ENCODE assay signal across 18 cellular contexts in the genomic region with DNA sequence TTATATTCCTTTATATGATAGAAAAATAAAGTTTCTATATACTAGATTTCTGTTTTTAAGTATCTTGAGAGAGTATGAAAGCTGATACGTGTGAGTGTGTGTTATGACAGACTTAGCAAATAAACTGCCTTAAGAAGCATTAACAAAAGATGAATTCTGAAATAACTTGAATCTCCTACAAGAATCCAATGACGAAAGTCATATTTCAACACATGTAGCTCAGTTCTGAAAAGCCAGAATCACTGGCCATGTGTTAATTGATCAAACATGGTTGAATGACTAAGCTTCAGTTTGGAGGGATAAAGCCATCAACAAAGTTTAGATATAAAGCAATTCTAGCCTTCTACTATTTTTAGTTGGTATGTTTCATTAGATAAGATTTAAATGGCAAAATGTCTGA.
"Had no signal": no experiment of that assay in that cellular context is flagged by ENCODE, and none has a peak within 500 bp of the region (broad histone marks: within the 10 kb centered on the region; RNA-seq: fewer than 3 reads in every experiment).

No MANE protein-coding gene starts in this region.

- H3K36me3 Mint-ChIP-seq: T-cell, type B pancreatic cell had no signal

- H3K9me3 ChIP-seq: gastrocnemius medialis, heart left ventricle, psoas muscle, spleen had no signal

- H3K4me3 Mint-ChIP-seq: activated T-helper 17 cell treated with anti-CD3 and anti-CD28 coated beads, Interleukin-2, amount 50 U/mL, for 72 hours; neural crest cell; stimulated activated naive CD8-positive, alpha-beta T cell treated with anti-CD3 and anti-CD28 coated beads, Interleukin-15, Interleukin-2, amounts not matched to agents 100 ng/mL and 50 ng/mL, for 24 hours; T-cell; type B pancreatic cell had no signal

- H3K27me3 Mint-ChIP-seq: activated T-helper 17 cell treated with anti-CD3 and anti-CD28 coated beads, Interleukin-2, amount 50 U/mL, for 72 hours; type B pancreatic cell had no signal

- H3K36me3 ChIP-seq: cardiac muscle cell, gastrocnemius medialis, heart left ventricle, spleen had no signal

- H3K27ac ChIP-seq: cardiac muscle cell, gastrocnemius medialis, heart left ventricle, psoas muscle, spleen had no signal

- DNase-seq: activated CD4-positive, CD25-positive, alpha-beta regulatory T cell treated with anti-CD3 and anti-CD28 coated beads, Interleukin-2, amount 50 U/mL, for 72 hours; activated naive CD4-positive, alpha-beta T cell treated with Interleukin-2 at 50 U/mL for 16 hours; aorta; erythroblast; gastrocnemius medialis; heart left ventricle; left colon; midbrain; psoas muscle; spleen; T-cell; T-helper 9 cell had no signal

- H3K27ac Mint-ChIP-seq: activated T-helper 17 cell treated with anti-CD3 and anti-CD28 coated beads, Interleukin-2, amount 50 U/mL, for 72 hours; stimulated activated naive CD8-positive, alpha-beta T cell treated with anti-CD3 and anti-CD28 coated beads, Interleukin-15, Interleukin-2, amounts not matched to agents 100 ng/mL and 50 ng/mL, for 24 hours; T-cell; type B pancreatic cell had no signal

- H3K4me1 ChIP-seq: gastrocnemius medialis, heart left ventricle, psoas muscle, spleen had no signal

- H3K9me3 Mint-ChIP-seq: activated T-helper 17 cell treated with anti-CD3 and anti-CD28 coated beads, Interleukin-2, amount 50 U/mL, for 72 hours; neural crest cell; stimulated activated naive CD8-positive, alpha-beta T cell treated with anti-CD3 and anti-CD28 coated beads, Interleukin-15, Interleukin-2, amounts not matched to agents 100 ng/mL and 50 ng/mL, for 24 hours; T-cell; type B pancreatic cell had no signal

- H3K27me3 ChIP-seq: cardiac muscle cell, gastrocnemius medialis, heart left ventricle, spleen had no signal

- H3K4me3 ChIP-seq: cardiac muscle cell, gastrocnemius medialis, heart left ventricle, psoas muscle, spleen had no signal

- ATAC-seq: activated T-helper 17 cell treated with anti-CD3 and anti-CD28 coated beads, Interleukin-2, amount 50 U/mL, for 72 hours; heart left ventricle; left colon; psoas muscle; sciatic nerve; T-cell had no signal
